ENCODE assay signal across 24 cellular contexts in the genomic region with DNA sequence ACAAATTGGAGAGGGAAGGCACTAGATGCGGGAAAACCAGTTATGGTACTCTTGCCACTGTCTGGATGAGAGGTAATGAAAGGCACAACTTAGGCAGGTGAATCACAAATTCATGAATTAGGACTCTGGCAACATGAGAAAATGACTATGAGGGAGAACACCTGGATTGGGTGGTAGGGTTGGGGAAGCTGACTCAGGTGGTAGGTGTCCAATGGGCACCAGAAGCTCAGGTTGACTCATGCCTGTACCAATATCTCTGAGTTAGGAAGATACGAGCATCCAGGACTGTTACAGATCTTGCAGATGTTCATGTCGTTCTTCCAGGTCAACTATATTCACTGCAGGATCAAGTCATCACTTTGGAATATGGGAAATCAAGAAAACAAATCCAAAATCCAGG. TPM values are rescaled to one million over a fixed set of nuclear protein-coding genes. Genes with fewer than 3 reads are reported as not detected.
"Had no signal": no experiment of that assay in that cellular context is flagged by ENCODE, and none has a peak within 500 bp of the region (broad histone marks: within the 10 kb centered on the region; RNA-seq: fewer than 3 reads in every experiment).

No MANE protein-coding gene starts in this region.

- H3K36me3 ChIP-seq: Peyer's patch had no signal

- H3K4me2 ChIP-seq: PC-9, SK-N-SH had no signal

- DNase-seq: IMR-90, Karpas-422, KG1, MM.1S, NCI-H1092 treated with DMSO at 0.1 percent for 48 hours, NCI-H1436, NCI-H187, NCI-H2029, NCI-H2081 treated with DMSO at 0.1 percent for 48 hours, NCI-H2171, NCI-H226, NCI-H446, NCI-H510A, NCI-H524 treated with DMSO at 0.1 percent for 48 hours, NCI-H69, NCI-H774, PC-9, Peyer's patch, SHP77, SK-N-SH had no signal

- H3K4me1 ChIP-seq: Peyer's patch had no signal

- H3K9ac ChIP-seq: SK-N-SH had no signal

- H3K27ac ChIP-seq: PC-9, Peyer's patch had no signal

- H3K9me2 ChIP-seq: SK-N-SH had no signal

- ATAC-seq: HepG2 had no signal

- H3K4me3 ChIP-seq: PC-9, Peyer's patch had no signal

- H2AFZ ChIP-seq: PC-9 had no signal

- H3K27me3 ChIP-seq: Peyer's patch had no signal

- H3K9me3 ChIP-seq: Peyer's patch, SK-N-SH had no signal

RNA-seq across cellular contexts. Expression of a gene that starts 56.7 kb away (rescaled TPM):
- total RNA-seq: HepG2, HT1080, IMR-90, PC-9, RPMI7951, SK-MEL-5 had no signal
- polyA plus RNA-seq: HepG2, IMR-90 had no signal
